Comparison of ENCODE assay signal across 8 cellular contexts in the genomic region with DNA sequence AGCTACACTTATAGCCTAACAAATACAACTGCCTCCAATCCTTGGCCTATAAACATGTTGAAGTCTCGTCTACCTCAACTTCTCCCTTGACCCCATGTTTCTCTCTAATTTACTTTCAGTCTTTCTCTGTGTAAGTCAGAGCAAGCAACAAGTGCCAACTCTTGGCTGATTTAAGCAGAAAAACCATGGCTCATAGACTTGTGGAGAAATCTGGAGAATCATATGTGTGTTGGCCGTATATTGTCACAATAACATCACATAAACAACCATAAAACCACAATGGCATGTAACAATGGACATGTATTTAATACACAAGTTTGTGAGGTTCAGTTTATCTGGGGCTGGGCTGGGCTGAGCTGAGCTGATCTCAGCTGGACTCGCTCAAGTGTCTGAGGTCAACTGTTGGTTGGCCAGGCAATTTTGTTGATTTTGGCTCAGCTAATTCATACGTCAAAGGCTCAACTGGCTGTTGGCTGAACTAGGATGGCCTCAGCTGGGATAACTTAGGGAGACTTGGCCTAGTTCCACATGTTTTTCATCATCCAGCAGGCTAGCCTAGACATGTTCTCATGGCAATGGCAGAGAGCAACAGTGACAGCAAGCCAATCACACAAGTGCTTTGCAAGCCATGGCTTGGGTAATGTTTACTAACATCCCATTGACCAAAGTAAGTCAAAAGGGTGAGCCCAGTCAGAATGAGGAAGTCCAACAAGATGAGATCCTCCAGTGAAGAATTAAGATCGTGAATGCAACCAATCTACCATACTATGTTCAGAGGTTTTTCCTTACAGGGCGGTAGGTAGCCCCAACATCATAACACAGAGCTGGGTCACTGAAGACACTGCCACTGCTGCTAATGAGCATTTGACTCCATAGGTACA. TPM values are rescaled to one million over a fixed set of nuclear protein-coding genes. Genes with fewer than 3 reads are reported as not detected.
DNase-seq lines count a peak whose midpoint lies in the region; ATAC-seq and TF ChIP-seq lines count a peak whose summit lies in the region.

No MANE protein-coding gene starts in this region.

- intact Hi-C loops in PC-3 (cut with micrococcal nuclease) = no loop called here

- H3K9me2 ChIP-seq in PC-3 (replicated peaks; ENCODE audit: low read length) = no peaks in the 10 kb centered on the region

- peaks cover 32% of the 10 kb centered on the region for H3K4me1 ChIP-seq in PC-3 (ENCODE audit: insufficient read depth, low read length)
- H3K4me1 ChIP-seq in esophagus (ENCODE audit: control insufficient read depth in 2 of 2, insufficient read depth in 2 of 2, low read length in 1 of 2) = peaks cover 0 to 7% of the 10 kb centered on the region in 2 donors

- no peaks in the 10 kb centered on the region for H3K27me3 Mint-ChIP-seq in nephron (ENCODE audit: low read depth)

- ATAC-seq in PC-3 (no peak), HG03139 (IDR thresholded peaks at IDR 0.05; ENCODE audit: unreplicated experiment) (no peak), HG03025 (IDR thresholded peaks at IDR 0.05; ENCODE audit: low FRiP score, unreplicated experiment) (no peak)

- H3K9me3 ChIP-seq in PC-3 (ENCODE audit: low read length) = no peaks in the 10 kb centered on the region
- no peaks in the 10 kb centered on the region for H3K9me3 ChIP-seq in esophagus (ENCODE audit: control insufficient read depth in 2 of 2, insufficient read depth in 1 of 2, low read depth in 1 of 2, low read length in 1 of 2)

- BruUV-seq in PC-3 (replicated peaks; lab: Mats Ljungman, UMichigan) = no TSS peak

- peak overlapping the region in 2 of 3 experiments; percentile 33 to 58 for H3K4me3 Mint-ChIP-seq in nephron

- H3F3A ChIP-seq in PC-3 (ENCODE audit: low read length, unreplicated experiment) = peaks cover 15% of the 10 kb centered on the region

- no peak overlapping the region for H3K4me2 ChIP-seq in PC-3 (ENCODE audit: low read length)

- no peak overlapping the region for H3K9ac ChIP-seq in PC-3 (ENCODE audit: low read length)

- CTCF ChIA-PET in PC-3 (lab: Charles Lee) = no interaction called here

- no peaks in the 10 kb centered on the region for H3K36me3 Mint-ChIP-seq in nephron (ENCODE audit: low read depth)

- POLR2A ChIA-PET in PC-3 (lab: Charles Lee; ENCODE audit: unreplicated experiment) = no interaction called here

- H3K27me3 ChIP-seq in PC-3 (ENCODE audit: low read length) = no peaks in the 10 kb centered on the region
- no peaks in the 10 kb centered on the region for H3K27me3 ChIP-seq in esophagus (ENCODE audit: control insufficient read depth in 1 of 2, insufficient read depth in 2 of 2, low read length in 2 of 2)

- DNase-seq in HS-27A (ENCODE audit: low read depth) (peak; percentile 98), PC-3 (peak; percentile 5), NCI-H1436 treated with DMSO at 0.1 percent for 48 hours (lab: John Stamatoyannopoulos, UW) (no peak), NCI-H524 treated with DMSO at 0.1 percent for 48 hours (lab: John Stamatoyannopoulos, UW) (no peak)

- 39 to 41% methylated on average over 6 of the region's 6 CpGs for WGBS in esophagus, 2 donors

- H3K27ac ChIP-seq in PC-3 (ENCODE audit: low read length) (no peak overlapping the region), esophagus (ENCODE audit: low read depth in 2 of 2, low read length in 1 of 2) (peak overlapping the region; percentile 83 to 96)

- peaks cover 62% of the 10 kb centered on the region for H3K4me1 Mint-ChIP-seq in nephron

- no peaks in the 10 kb centered on the region for H4K20me1 ChIP-seq in PC-3 (ENCODE audit: low read length)

- H3K4me3 ChIP-seq in PC-3 (ENCODE audit: low read length) (no peak overlapping the region), esophagus (ENCODE audit: low read depth in 1 of 2, low read length in 2 of 2) (no peak overlapping the region)

- H2AFZ ChIP-seq in PC-3 (ENCODE audit: low read length) = no peak overlapping the region

- TF ChIP-seq CTCF in PC-3 (conservative IDR thresholded peaks at IDR 0.05; ENCODE audit: low read depth, low read length) (no peak), nephron (IDR thresholded peaks at IDR 0.05; ENCODE audit: unreplicated experiment in 3 of 3) (no peak)

- H3K36me3 ChIP-seq in PC-3 (ENCODE audit: low read depth, low read length) (no peaks in the 10 kb centered on the region), esophagus (ENCODE audit: control insufficient read depth in 2 of 2, insufficient read depth in 2 of 2, low read length in 1 of 2) (no peaks in the 10 kb centered on the region)

- peak overlapping the region; percentile 96 to 99 (median 98) for H3K27ac Mint-ChIP-seq in nephron

- peaks cover 6% of the 10 kb centered on the region for H3K9me3 Mint-ChIP-seq in nephron

- no peaks in the 10 kb centered on the region for H3K79me2 ChIP-seq in PC-3 (ENCODE audit: low read length)

RNA-seq across cellular contexts. Expression of a gene that starts 12.9 kb away (rescaled TPM):
- 9.1 and 9.6 TPM in 2 replicates for total RNA-seq in PC-3 (2014; rRNA removed)
- 1 to 10 TPM; 6.9 to 9.1 TPM for polyA plus RNA-seq in esophagus

RNA-seq across cellular contexts. Expression of a gene that starts 13.3 kb away (rescaled TPM):
- total RNA-seq in PC-3 (2014; rRNA removed) = 2.2 and 2.4 TPM in 2 replicates
- 1 to 10 TPM; 2.6 to 5.4 TPM for polyA plus RNA-seq in esophagus

Comparison
In these comparisons a context has a peak if more than half of its experiments do, and no peak if none do; other contexts are left out.
1. DNase-seq: peak in HS-27A (single experiment) and PC-3 (single experiment); none in NCI-H1436 treated with DMSO at 0.1 percent for 48 hours (single experiment) and NCI-H524 treated with DMSO at 0.1 percent for 48 hours (single experiment).